1 cellular context compared by ENCODE assay signal in the genomic region with DNA sequence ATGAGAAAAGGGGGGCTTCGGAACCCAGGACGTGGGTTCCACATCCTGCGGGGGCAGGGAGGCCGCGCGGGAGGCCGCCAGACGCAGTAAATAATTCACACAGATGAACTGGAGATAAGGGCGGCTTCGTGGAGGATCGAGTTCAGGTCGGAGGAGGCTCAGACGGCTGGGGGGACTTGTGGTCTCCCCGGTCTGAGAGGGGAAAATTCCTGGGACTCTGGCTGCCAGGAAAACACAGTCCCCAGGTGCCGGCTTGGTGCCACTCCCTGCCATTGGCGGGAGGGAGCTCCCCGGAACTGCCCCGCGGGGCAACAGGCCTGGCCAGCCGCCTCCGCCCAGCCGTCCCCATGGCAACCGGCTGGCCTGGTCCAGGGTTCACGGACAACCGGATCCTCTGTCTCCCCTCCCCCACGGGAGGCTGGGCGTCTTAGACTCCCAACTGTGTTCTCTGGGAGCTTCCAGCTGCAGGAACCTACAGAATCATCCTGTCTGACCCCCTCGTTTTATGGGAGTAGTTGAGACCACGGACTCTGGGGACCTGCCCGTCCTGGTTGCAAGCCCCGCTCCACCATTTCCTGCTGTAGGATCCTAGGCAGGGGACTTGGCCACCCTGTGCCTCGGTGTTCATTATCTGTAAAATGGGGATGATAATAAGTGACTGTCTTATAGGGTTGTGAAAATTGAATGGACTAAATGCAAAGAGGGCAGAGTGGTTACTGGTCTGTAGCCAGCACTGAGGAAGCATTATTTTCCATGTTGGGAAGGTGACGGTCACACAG.
TF ChIP-seq lines count a peak whose summit lies in the region.

No MANE protein-coding gene starts in this region.

TF ChIP-seq in HepG2, 621 proteins besides CTCF, POLR2A, EP300 and RAD21 (continued from another document and continues in another):
- TF ChIP-seq, protein P1, sequence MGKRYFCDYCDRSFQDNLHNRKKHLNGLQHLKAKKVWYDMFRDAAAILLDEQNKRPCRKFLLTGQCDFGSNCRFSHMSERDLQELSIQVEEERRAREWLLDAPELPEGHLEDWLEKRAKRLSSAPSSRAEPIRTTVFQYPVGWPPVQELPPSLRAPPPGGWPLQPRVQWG (CRISPR knock-in tag; IDR thresholded peaks at IDR 0.05; ENCODE audit: borderline replicate concordance, low read depth) = no peak
- TF ChIP-seq ZNF777 (CRISPR knock-in tag; IDR thresholded peaks at IDR 0.05) = no peak
- TF ChIP-seq ZNF737 (CRISPR knock-in tag; IDR thresholded peaks at IDR 0.05; ENCODE audit: borderline replicate concordance) = no peak
- TF ChIP-seq, protein P2, sequence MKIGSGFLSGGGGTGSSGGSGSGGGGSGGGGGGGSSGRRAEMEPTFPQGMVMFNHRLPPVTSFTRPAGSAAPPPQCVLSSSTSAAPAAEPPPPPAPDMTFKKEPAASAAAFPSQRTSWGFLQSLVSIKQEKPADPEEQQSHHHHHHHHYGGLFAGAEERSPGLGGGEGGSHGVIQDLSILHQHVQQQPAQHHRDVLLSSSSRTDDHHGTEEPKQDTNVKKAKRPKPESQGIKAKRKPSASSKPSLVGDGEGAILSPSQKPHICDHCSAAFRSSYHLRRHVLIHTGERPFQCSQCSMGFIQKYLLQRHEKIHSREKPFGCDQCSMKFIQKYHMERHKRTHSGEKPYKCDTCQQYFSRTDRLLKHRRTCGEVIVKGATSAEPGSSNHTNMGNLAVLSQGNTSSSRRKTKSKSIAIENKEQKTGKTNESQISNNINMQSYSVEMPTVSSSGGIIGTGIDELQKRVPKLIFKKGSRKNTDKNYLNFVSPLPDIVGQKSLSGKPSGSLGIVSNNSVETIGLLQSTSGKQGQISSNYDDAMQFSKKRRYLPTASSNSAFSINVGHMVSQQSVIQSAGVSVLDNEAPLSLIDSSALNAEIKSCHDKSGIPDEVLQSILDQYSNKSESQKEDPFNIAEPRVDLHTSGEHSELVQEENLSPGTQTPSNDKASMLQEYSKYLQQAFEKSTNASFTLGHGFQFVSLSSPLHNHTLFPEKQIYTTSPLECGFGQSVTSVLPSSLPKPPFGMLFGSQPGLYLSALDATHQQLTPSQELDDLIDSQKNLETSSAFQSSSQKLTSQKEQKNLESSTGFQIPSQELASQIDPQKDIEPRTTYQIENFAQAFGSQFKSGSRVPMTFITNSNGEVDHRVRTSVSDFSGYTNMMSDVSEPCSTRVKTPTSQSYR (CRISPR knock-in tag; IDR thresholded peaks at IDR 0.05; ENCODE audit: borderline replicate concordance) = peak; percentile 100
- no peak for TF ChIP-seq ZNF253 (CRISPR knock-in tag; IDR thresholded peaks at IDR 0.05; ENCODE audit: borderline replicate concordance)
- TF ChIP-seq ZFP36L2 (CRISPR knock-in tag; IDR thresholded peaks at IDR 0.05) = no peak
- TF ChIP-seq, protein P3, sequence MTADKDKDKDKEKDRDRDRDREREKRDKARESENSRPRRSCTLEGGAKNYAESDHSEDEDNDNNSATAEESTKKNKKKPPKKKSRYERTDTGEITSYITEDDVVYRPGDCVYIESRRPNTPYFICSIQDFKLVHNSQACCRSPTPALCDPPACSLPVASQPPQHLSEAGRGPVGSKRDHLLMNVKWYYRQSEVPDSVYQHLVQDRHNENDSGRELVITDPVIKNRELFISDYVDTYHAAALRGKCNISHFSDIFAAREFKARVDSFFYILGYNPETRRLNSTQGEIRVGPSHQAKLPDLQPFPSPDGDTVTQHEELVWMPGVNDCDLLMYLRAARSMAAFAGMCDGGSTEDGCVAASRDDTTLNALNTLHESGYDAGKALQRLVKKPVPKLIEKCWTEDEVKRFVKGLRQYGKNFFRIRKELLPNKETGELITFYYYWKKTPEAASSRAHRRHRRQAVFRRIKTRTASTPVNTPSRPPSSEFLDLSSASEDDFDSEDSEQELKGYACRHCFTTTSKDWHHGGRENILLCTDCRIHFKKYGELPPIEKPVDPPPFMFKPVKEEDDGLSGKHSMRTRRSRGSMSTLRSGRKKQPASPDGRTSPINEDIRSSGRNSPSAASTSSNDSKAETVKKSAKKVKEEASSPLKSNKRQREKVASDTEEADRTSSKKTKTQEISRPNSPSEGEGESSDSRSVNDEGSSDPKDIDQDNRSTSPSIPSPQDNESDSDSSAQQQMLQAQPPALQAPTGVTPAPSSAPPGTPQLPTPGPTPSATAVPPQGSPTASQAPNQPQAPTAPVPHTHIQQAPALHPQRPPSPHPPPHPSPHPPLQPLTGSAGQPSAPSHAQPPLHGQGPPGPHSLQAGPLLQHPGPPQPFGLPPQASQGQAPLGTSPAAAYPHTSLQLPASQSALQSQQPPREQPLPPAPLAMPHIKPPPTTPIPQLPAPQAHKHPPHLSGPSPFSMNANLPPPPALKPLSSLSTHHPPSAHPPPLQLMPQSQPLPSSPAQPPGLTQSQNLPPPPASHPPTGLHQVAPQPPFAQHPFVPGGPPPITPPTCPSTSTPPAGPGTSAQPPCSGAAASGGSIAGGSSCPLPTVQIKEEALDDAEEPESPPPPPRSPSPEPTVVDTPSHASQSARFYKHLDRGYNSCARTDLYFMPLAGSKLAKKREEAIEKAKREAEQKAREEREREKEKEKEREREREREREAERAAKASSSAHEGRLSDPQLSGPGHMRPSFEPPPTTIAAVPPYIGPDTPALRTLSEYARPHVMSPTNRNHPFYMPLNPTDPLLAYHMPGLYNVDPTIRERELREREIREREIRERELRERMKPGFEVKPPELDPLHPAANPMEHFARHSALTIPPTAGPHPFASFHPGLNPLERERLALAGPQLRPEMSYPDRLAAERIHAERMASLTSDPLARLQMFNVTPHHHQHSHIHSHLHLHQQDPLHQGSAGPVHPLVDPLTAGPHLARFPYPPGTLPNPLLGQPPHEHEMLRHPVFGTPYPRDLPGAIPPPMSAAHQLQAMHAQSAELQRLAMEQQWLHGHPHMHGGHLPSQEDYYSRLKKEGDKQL (CRISPR knock-in tag; IDR thresholded peaks at IDR 0.05; ENCODE audit: low read depth) = peak; percentile 58; the same call in 1 of the 2 replicates
- no peak for TF ChIP-seq IKZF1 (IDR thresholded peaks at IDR 0.05)
- TF ChIP-seq ZNF225 (CRISPR knock-in tag; IDR thresholded peaks at IDR 0.05) = no peak
- TF ChIP-seq MIER2 (CRISPR knock-in tag; IDR thresholded peaks at IDR 0.05) = 0 out of 2 replicates have a peak, but pooled peaks have one; percentile 17
- TF ChIP-seq ZBTB20 (CRISPR knock-in tag; IDR thresholded peaks at IDR 0.05; ENCODE audit: borderline replicate concordance, low read depth) = peak; percentile 51; the same call in 1 of the 2 replicates
- TF ChIP-seq MIER3 (CRISPR knock-in tag; IDR thresholded peaks at IDR 0.05; ENCODE audit: borderline replicate concordance) = peak; percentile 52; the same call in 1 of the 2 replicates
- 0 out of 2 replicates have a peak, but pooled peaks have one; percentile 68 for TF ChIP-seq ZNF776 (CRISPR knock-in tag; IDR thresholded peaks at IDR 0.05)
- no peak for TF ChIP-seq ZNF713 (CRISPR knock-in tag; IDR thresholded peaks at IDR 0.05)
- no peak for TF ChIP-seq SIX1 (CRISPR knock-in tag; IDR thresholded peaks at IDR 0.05; ENCODE audit: borderline replicate concordance)
- TF ChIP-seq, protein P4, sequence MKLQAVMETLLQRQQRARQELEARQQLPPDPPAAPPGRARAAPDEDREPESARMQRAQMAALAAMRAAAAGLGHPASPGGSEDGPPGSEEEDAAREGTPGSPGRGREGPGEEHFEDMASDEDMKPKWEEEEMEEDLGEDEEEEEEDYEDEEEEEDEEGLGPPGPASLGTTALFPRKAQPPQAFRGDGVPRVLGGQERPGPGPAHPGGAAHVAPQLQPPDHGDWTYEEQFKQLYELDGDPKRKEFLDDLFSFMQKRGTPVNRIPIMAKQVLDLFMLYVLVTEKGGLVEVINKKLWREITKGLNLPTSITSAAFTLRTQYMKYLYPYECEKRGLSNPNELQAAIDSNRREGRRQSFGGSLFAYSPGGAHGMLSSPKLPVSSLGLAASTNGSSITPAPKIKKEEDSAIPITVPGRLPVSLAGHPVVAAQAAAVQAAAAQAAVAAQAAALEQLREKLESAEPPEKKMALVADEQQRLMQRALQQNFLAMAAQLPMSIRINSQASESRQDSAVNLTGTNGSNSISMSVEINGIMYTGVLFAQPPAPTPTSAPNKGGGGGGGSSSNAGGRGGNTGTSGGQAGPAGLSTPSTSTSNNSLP (IDR thresholded peaks at IDR 0.05; ENCODE audit: low read depth, low read length) = no peak
- no peak; the same call in 1 of the 2 replicates for TF ChIP-seq ZIK1 (CRISPR knock-in tag; IDR thresholded peaks at IDR 0.05; ENCODE audit: borderline replicate concordance, low read depth)
- TF ChIP-seq, protein P5, sequence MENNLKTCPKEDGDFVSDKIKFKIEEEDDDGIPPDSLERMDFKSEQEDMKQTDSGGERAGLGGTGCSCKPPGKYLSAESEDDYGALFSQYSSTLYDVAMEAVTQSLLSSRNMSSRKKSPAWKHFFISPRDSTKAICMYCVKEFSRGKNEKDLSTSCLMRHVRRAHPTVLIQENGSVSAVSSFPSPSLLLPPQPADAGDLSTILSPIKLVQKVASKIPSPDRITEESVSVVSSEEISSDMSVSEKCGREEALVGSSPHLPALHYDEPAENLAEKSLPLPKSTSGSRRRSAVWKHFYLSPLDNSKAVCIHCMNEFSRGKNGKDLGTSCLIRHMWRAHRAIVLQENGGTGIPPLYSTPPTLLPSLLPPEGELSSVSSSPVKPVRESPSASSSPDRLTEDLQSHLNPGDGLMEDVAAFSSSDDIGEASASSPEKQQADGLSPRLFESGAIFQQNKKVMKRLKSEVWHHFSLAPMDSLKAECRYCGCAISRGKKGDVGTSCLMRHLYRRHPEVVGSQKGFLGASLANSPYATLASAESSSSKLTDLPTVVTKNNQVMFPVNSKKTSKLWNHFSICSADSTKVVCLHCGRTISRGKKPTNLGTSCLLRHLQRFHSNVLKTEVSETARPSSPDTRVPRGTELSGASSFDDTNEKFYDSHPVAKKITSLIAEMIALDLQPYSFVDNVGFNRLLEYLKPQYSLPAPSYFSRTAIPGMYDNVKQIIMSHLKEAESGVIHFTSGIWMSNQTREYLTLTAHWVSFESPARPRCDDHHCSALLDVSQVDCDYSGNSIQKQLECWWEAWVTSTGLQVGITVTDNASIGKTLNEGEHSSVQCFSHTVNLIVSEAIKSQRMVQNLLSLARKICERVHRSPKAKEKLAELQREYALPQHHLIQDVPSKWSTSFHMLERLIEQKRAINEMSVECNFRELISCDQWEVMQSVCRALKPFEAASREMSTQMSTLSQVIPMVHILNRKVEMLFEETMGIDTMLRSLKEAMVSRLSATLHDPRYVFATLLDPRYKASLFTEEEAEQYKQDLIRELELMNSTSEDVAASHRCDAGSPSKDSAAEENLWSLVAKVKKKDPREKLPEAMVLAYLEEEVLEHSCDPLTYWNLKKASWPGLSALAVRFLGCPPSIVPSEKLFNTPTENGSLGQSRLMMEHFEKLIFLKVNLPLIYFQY (CRISPR knock-in tag; IDR thresholded peaks at IDR 0.05; ENCODE audit: borderline replicate concordance) = peak; percentile 71; the same call in 1 of the 2 replicates
- peak; percentile 77 for TF ChIP-seq CHD2 (IDR thresholded peaks at IDR 0.05; ENCODE audit: low read depth, low read length)
- peak; percentile 78; the same call in 1 of the 2 replicates for TF ChIP-seq IRF2 (CRISPR knock-in tag; IDR thresholded peaks at IDR 0.05)
- no peak for TF ChIP-seq CHCHD3 (CRISPR knock-in tag; IDR thresholded peaks at IDR 0.05)
- TF ChIP-seq, protein P6, sequence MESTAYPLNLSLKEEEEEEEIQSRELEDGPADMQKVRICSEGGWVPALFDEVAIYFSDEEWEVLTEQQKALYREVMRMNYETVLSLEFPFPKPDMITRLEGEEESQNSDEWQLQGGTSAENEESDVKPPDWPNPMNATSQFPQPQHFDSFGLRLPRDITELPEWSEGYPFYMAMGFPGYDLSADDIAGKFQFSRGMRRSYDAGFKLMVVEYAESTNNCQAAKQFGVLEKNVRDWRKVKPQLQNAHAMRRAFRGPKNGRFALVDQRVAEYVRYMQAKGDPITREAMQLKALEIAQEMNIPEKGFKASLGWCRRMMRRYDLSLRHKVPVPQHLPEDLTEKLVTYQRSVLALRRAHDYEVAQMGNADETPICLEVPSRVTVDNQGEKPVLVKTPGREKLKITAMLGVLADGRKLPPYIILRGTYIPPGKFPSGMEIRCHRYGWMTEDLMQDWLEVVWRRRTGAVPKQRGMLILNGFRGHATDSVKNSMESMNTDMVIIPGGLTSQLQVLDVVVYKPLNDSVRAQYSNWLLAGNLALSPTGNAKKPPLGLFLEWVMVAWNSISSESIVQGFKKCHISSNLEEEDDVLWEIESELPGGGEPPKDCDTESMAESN (CRISPR knock-in tag; conservative IDR thresholded peaks at IDR 0.05) = peak; percentile 38; the same call in 1 of the 2 replicates
- TF ChIP-seq SALL1 (CRISPR knock-in tag; IDR thresholded peaks at IDR 0.05) = peak; percentile 83
- TF ChIP-seq SOX5 (CRISPR knock-in tag; IDR thresholded peaks at IDR 0.05; ENCODE audit: borderline replicate concordance) = peak; percentile 58; the same call in 1 of the 2 replicates
- TF ChIP-seq RXRB (CRISPR knock-in tag; IDR thresholded peaks at IDR 0.05; ENCODE audit: borderline replicate concordance) = peak; percentile 95
- peak; percentile 72 for TF ChIP-seq ZKSCAN8 (CRISPR knock-in tag; IDR thresholded peaks at IDR 0.05; ENCODE audit: borderline replicate concordance)
- TF ChIP-seq NR2F1 (CRISPR knock-in tag; IDR thresholded peaks at IDR 0.05) = peak in 1 of 2 experiments; percentile 66; a peak in 2 of 4 replicates
- peak; percentile 23; the same call in 1 of the 2 replicates for TF ChIP-seq ZNF792 (CRISPR knock-in tag; IDR thresholded peaks at IDR 0.05)
- TF ChIP-seq RBM39 (IDR thresholded peaks at IDR 0.05; ENCODE audit: low read depth, low read length, poor library complexity, severe bottlenecking) = no peak
- no peak for TF ChIP-seq TAF15 (IDR thresholded peaks at IDR 0.05; ENCODE audit: low read depth, low read length, poor library complexity, severe bottlenecking)
- TF ChIP-seq EED (CRISPR knock-in tag; IDR thresholded peaks at IDR 0.05) = no peak
- no peak for TF ChIP-seq NFIB (CRISPR knock-in tag; IDR thresholded peaks at IDR 0.05; ENCODE audit: borderline replicate concordance)
- no peak for TF ChIP-seq ZBTB42 (CRISPR knock-in tag; IDR thresholded peaks at IDR 0.05)
- TF ChIP-seq ISX (CRISPR knock-in tag; conservative IDR thresholded peaks at IDR 0.05) = no peak
- TF ChIP-seq ESRRA (CRISPR knock-in tag; IDR thresholded peaks at IDR 0.05; ENCODE audit: low read depth) = peak; percentile 74; the same call in 1 of the 2 replicates
- TF ChIP-seq HNRNPLL (IDR thresholded peaks at IDR 0.05; ENCODE audit: low read depth, low read length, poor library complexity, severe bottlenecking) = no peak
- TF ChIP-seq KLF13 (CRISPR knock-in tag; IDR thresholded peaks at IDR 0.05) = no peak
- no peak for TF ChIP-seq MAFF (IDR thresholded peaks at IDR 0.05; ENCODE audit: low read depth, low read length)
